8 cellular contexts compared by ENCODE assay signal in the genomic region with DNA sequence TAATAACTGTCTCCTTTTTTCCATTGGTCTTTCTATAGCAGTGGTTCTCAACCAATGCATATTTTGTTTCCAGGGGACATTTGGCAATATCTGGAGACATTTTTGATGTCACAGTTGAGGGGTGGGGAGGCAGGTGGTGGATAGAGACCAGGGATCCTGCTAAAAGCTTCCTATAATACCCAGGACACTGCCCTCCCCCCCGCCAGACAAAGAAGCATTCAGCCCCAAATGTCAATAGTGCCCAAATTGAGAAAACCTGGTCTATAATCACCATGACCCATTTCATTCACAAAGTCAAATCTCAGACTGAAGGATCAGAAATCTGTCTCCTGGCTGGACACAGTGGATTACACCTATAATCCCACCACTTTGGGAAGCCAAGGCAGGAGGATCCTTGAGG.
"Had no signal": no experiment of that assay in that cellular context is flagged by ENCODE, and none has a peak within 500 bp of the region (broad histone marks: within the 10 kb centered on the region; RNA-seq: fewer than 3 reads in every experiment).

No MANE protein-coding gene starts in this region.

- ATAC-seq: GM12878 had no signal

- FAIRE-seq: G401.6, GM12878, GM12891, GM12892, GM18507, GM19239 had no signal

- DNase-seq: GDM1, GF-D8 had no signal

- H3K4me3 ChIP-seq: GM12878 had no signal
